1 cellular context compared by ENCODE assay signal in genomic region chr19:34259367-34259865, GRCh38.
TF ChIP-seq lines count a peak whose summit lies in the region.

No MANE protein-coding gene starts in this region.

TF ChIP-seq in HepG2, 621 proteins besides CTCF, POLR2A, EP300 and RAD21:
- TF ChIP-seq ZBTB44 (CRISPR knock-in tag; IDR thresholded peaks at IDR 0.05), result no peak
- TF ChIP-seq ZNF468 (CRISPR knock-in tag; IDR thresholded peaks at IDR 0.05), result no peak
- no peak for TF ChIP-seq MBNL3 (CRISPR knock-in tag; conservative IDR thresholded peaks at IDR 0.05)
- no peak for TF ChIP-seq ZNF691 (CRISPR knock-in tag; IDR thresholded peaks at IDR 0.05; ENCODE audit: borderline replicate concordance, low read depth)
- TF ChIP-seq HMGA1 (CRISPR knock-in tag; conservative IDR thresholded peaks at IDR 0.05), result no peak
- no peak for TF ChIP-seq NKX3-1 (CRISPR knock-in tag; IDR thresholded peaks at IDR 0.05)
- TF ChIP-seq FOXA1 (IDR thresholded peaks at IDR 0.05), result no peak
- no peak for TF ChIP-seq FOXA1 (CRISPR knock-in tag; IDR thresholded peaks at IDR 0.05)
- no peak for TF ChIP-seq FOXK2 (IDR thresholded peaks at IDR 0.05)
- no peak for TF ChIP-seq HNF1B (CRISPR knock-in tag; IDR thresholded peaks at IDR 0.05)
- no peak for TF ChIP-seq TERF1 (CRISPR knock-in tag; IDR thresholded peaks at IDR 0.05)
- no peak for TF ChIP-seq CHD4 (IDR thresholded peaks at IDR 0.05; ENCODE audit: borderline replicate concordance, low read length)
- TF ChIP-seq MYC (CRISPR knock-in tag; IDR thresholded peaks at IDR 0.05; ENCODE audit: borderline replicate concordance), result no peak
- TF ChIP-seq PBX3 (CRISPR knock-in tag; IDR thresholded peaks at IDR 0.05; ENCODE audit: borderline replicate concordance), result no peak
- TF ChIP-seq RERE (CRISPR knock-in tag; IDR thresholded peaks at IDR 0.05; ENCODE audit: low read depth), result no peak
- no peak for TF ChIP-seq ZNF432 (CRISPR knock-in tag; IDR thresholded peaks at IDR 0.05; ENCODE audit: borderline replicate concordance)
- no peak for TF ChIP-seq ZBTB7B (CRISPR knock-in tag; IDR thresholded peaks at IDR 0.05)
- TF ChIP-seq LRRFIP1 (CRISPR knock-in tag; conservative IDR thresholded peaks at IDR 0.05), result no peak
- TF ChIP-seq ZBTB1 (CRISPR knock-in tag; IDR thresholded peaks at IDR 0.05; ENCODE audit: borderline replicate concordance), result no peak
- no peak for TF ChIP-seq ZFP90 (CRISPR knock-in tag; IDR thresholded peaks at IDR 0.05; ENCODE audit: borderline replicate concordance)
